Comparison of ENCODE assay signal across 1 cellular context in the genomic region with DNA sequence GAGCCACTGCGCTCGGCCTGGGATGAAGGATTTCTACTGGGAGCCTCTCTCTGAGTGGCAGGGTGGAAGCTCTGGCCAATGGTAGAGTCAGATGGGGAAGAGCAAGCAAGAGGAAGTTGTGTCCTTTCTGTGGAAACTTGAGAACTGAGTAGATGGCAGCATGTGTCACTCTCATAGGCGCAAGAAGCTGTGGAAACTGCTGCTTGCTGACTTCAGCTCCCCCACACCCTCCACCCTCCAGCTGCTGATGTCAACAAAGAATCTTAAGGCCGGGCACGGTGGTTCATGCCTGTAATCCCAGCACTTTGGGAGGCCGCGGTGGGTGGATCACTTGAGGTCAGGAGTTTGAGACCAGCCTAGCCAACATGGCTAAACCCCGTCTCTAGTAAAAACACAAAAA.
A peak's percentile ranks its signal among the peaks of the same experiment; 100 is the strongest.
TF ChIP-seq lines count a peak whose summit lies in the region.

No MANE protein-coding gene starts in this region.

TF ChIP-seq in GM12878, 131 proteins besides CTCF, POLR2A, EP300 and RAD21 (continued from another document):
- TF ChIP-seq, protein P1, sequence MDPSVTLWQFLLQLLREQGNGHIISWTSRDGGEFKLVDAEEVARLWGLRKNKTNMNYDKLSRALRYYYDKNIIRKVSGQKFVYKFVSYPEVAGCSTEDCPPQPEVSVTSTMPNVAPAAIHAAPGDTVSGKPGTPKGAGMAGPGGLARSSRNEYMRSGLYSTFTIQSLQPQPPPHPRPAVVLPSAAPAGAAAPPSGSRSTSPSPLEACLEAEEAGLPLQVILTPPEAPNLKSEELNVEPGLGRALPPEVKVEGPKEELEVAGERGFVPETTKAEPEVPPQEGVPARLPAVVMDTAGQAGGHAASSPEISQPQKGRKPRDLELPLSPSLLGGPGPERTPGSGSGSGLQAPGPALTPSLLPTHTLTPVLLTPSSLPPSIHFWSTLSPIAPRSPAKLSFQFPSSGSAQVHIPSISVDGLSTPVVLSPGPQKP (IDR thresholded peaks at IDR 0.05; ENCODE audit: low read depth, low read length): no peak
- TF ChIP-seq ZNF274 (IDR thresholded peaks at IDR 0.05; ENCODE audit: insufficient read depth, insufficient read length) (no peak), IKZF1 (conservative IDR thresholded peaks at IDR 0.05) (peak; percentile 35; the same call in 1 of the 2 replicates), RUNX3 (IDR thresholded peaks at IDR 0.05; ENCODE audit: low read length) (no peak), TARDBP (IDR thresholded peaks at IDR 0.05; ENCODE audit: borderline replicate concordance) (no peak), FOXK2 (IDR thresholded peaks at IDR 0.05) (no peak), SIN3A (IDR thresholded peaks at IDR 0.05; ENCODE audit: low read depth, low read length) (no peak), SMARCA5 (IDR thresholded peaks at IDR 0.05) (peak; percentile 57; the same call in 1 of the 2 replicates), JUNB (IDR thresholded peaks at IDR 0.05) (no peak), MXI1 (IDR thresholded peaks at IDR 0.05; ENCODE audit: low read depth, low read length) (no peak), MYB (IDR thresholded peaks at IDR 0.05; ENCODE audit: borderline replicate concordance, low read depth, low read length) (no peak), USF2 (IDR thresholded peaks at IDR 0.05; ENCODE audit: borderline replicate concordance, low read depth, low read length) (no peak), NFIC (IDR thresholded peaks at IDR 0.05; ENCODE audit: low read depth, low read length) (no peak), EGR1 (IDR thresholded peaks at IDR 0.05; ENCODE audit: borderline replicate concordance in 1 of 2, low read depth in 2 of 2, low read length in 2 of 2) (no peak), NR2F1 (conservative IDR thresholded peaks at IDR 0.05) (0 out of 2 replicates have a peak, but pooled peaks have one; percentile 19), EED (IDR thresholded peaks at IDR 0.05; ENCODE audit: low read depth) (no peak), DPF2 (IDR thresholded peaks at IDR 0.05) (peak; percentile 11; the same call in 1 of the 2 replicates), HDAC6 (IDR thresholded peaks at IDR 0.05; ENCODE audit: unreplicated experiment) (no peak), STAT3 (IDR thresholded peaks at IDR 0.05; ENCODE audit: low read depth, low read length) (no peak), HDGF (IDR thresholded peaks at IDR 0.05) (0 out of 2 replicates have a peak, but pooled peaks have one; percentile 22), HDAC2 (IDR thresholded peaks at IDR 0.05) (no peak), JUND (IDR thresholded peaks at IDR 0.05; ENCODE audit: low read depth, low read length) (no peak), RFX5 (IDR thresholded peaks at IDR 0.05; ENCODE audit: low read depth, low read length) (no peak), SMAD5 (IDR thresholded peaks at IDR 0.05; ENCODE audit: low read depth) (no peak), POLR2AphosphoS5 (IDR thresholded peaks at IDR 0.05; ENCODE audit: low read length) (no peak), EZH2 (IDR thresholded peaks at IDR 0.05; ENCODE audit: borderline replicate concordance, control insufficient read depth, low read depth, low read length) (no peak), CHD1 (IDR thresholded peaks at IDR 0.05; ENCODE audit: low read depth, low read length) (no peak), ZZZ3 (IDR thresholded peaks at IDR 0.05; ENCODE audit: control insufficient read depth, insufficient read length, low read depth) (no peak)
- TF ChIP-seq, protein P2, sequence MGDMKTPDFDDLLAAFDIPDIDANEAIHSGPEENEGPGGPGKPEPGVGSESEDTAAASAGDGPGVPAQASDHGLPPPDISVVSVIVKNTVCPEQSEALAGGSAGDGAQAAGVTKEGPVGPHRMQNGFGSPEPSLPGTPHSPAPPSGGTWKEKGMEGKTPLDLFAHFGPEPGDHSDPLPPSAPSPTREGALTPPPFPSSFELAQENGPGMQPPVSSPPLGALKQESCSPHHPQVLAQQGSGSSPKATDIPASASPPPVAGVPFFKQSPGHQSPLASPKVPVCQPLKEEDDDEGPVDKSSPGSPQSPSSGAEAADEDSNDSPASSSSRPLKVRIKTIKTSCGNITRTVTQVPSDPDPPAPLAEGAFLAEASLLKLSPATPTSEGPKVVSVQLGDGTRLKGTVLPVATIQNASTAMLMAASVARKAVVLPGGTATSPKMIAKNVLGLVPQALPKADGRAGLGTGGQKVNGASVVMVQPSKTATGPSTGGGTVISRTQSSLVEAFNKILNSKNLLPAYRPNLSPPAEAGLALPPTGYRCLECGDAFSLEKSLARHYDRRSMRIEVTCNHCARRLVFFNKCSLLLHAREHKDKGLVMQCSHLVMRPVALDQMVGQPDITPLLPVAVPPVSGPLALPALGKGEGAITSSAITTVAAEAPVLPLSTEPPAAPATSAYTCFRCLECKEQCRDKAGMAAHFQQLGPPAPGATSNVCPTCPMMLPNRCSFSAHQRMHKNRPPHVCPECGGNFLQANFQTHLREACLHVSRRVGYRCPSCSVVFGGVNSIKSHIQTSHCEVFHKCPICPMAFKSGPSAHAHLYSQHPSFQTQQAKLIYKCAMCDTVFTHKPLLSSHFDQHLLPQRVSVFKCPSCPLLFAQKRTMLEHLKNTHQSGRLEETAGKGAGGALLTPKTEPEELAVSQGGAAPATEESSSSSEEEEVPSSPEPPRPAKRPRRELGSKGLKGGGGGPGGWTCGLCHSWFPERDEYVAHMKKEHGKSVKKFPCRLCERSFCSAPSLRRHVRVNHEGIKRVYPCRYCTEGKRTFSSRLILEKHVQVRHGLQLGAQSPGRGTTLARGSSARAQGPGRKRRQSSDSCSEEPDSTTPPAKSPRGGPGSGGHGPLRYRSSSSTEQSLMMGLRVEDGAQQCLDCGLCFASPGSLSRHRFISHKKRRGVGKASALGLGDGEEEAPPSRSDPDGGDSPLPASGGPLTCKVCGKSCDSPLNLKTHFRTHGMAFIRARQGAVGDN (IDR thresholded peaks at IDR 0.05): peak; percentile 71
- TF ChIP-seq, protein P3, sequence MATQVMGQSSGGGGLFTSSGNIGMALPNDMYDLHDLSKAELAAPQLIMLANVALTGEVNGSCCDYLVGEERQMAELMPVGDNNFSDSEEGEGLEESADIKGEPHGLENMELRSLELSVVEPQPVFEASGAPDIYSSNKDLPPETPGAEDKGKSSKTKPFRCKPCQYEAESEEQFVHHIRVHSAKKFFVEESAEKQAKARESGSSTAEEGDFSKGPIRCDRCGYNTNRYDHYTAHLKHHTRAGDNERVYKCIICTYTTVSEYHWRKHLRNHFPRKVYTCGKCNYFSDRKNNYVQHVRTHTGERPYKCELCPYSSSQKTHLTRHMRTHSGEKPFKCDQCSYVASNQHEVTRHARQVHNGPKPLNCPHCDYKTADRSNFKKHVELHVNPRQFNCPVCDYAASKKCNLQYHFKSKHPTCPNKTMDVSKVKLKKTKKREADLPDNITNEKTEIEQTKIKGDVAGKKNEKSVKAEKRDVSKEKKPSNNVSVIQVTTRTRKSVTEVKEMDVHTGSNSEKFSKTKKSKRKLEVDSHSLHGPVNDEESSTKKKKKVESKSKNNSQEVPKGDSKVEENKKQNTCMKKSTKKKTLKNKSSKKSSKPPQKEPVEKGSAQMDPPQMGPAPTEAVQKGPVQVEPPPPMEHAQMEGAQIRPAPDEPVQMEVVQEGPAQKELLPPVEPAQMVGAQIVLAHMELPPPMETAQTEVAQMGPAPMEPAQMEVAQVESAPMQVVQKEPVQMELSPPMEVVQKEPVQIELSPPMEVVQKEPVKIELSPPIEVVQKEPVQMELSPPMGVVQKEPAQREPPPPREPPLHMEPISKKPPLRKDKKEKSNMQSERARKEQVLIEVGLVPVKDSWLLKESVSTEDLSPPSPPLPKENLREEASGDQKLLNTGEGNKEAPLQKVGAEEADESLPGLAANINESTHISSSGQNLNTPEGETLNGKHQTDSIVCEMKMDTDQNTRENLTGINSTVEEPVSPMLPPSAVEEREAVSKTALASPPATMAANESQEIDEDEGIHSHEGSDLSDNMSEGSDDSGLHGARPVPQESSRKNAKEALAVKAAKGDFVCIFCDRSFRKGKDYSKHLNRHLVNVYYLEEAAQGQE (IDR thresholded peaks at IDR 0.05; ENCODE audit: low read depth, low read length): no peak
- TF ChIP-seq, protein P4, sequence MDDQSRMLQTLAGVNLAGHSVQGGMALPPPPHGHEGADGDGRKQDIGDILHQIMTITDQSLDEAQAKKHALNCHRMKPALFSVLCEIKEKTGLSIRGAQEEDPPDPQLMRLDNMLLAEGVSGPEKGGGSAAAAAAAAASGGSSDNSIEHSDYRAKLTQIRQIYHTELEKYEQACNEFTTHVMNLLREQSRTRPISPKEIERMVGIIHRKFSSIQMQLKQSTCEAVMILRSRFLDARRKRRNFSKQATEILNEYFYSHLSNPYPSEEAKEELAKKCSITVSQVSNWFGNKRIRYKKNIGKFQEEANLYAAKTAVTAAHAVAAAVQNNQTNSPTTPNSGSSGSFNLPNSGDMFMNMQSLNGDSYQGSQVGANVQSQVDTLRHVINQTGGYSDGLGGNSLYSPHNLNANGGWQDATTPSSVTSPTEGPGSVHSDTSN (IDR thresholded peaks at IDR 0.05; ENCODE audit: insufficient replicate concordance, low read depth, low read length): peak; percentile 18
- TF ChIP-seq, protein P5, sequence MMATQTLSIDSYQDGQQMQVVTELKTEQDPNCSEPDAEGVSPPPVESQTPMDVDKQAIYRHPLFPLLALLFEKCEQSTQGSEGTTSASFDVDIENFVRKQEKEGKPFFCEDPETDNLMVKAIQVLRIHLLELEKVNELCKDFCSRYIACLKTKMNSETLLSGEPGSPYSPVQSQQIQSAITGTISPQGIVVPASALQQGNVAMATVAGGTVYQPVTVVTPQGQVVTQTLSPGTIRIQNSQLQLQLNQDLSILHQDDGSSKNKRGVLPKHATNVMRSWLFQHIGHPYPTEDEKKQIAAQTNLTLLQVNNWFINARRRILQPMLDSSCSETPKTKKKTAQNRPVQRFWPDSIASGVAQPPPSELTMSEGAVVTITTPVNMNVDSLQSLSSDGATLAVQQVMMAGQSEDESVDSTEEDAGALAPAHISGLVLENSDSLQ (IDR thresholded peaks at IDR 0.05): peak; percentile 84
